10 cellular contexts compared by ENCODE assay signal in genomic region chr1:8643542-8644536, GRCh38.
DNase-seq lines count a peak whose midpoint lies in the region; ATAC-seq lines count a peak whose summit lies in the region.
"Had no signal": no experiment of that assay in that cellular context is flagged by ENCODE, and none has a peak within 500 bp of the region (broad histone marks: within the 10 kb centered on the region; RNA-seq: fewer than 3 reads in every experiment).

No MANE protein-coding gene starts in this region.

- no peak overlapping the region for H3K4me3 ChIP-seq in MG63
- H3K4me3 ChIP-seq: Peyer's patch had no signal

- peak; percentile 65 for ATAC-seq in GM18861 (IDR thresholded peaks at IDR 0.05; ENCODE audit: unreplicated experiment)
- ATAC-seq in GM21423 (IDR thresholded peaks at IDR 0.05; ENCODE audit: unreplicated experiment) = peak; percentile 85
- peak; percentile 88 for ATAC-seq in HG03432 (IDR thresholded peaks at IDR 0.05; ENCODE audit: unreplicated experiment)
- ATAC-seq in left lobe of liver = peak; percentile 85

- no peaks in the 10 kb centered on the region; the same call in 1 of the 2 replicates for H3K36me3 ChIP-seq in MG63
- H3K36me3 ChIP-seq: Peyer's patch had no signal

- H3K9me3 ChIP-seq in MG63 = no peaks in the 10 kb centered on the region
- H3K9me3 ChIP-seq: Peyer's patch had no signal

- no peaks in the 10 kb centered on the region for H3K27me3 ChIP-seq in MG63
- H3K27me3 ChIP-seq: Peyer's patch had no signal

- DNase-seq in left lobe of liver (ENCODE audit: low spot score) = peak; percentile 64
- DNase-seq in medulla oblongata (ENCODE audit: extremely low spot score) = no peak
- no peak for DNase-seq in activated naive CD4-positive, alpha-beta T cell treated with Interleukin-2 at 50 U/mL for 16 hours
- no peak for DNase-seq in MG63
- DNase-seq: activated naive CD8-positive, alpha-beta T cell treated with anti-CD3 and anti-CD28 coated beads, Interleukin-2, amount 10 ng/mL, durations not matched to agents 7 days and 5 days; foreskin melanocyte; Peyer's patch had no signal
